In genomic region chr17:2049333-2050245, GRCh38 we compare ENCODE assay signal across 8 cellular contexts. TPM values are rescaled to one million over a fixed set of nuclear protein-coding genes. Genes with fewer than 3 reads are reported as not detected.
A peak's percentile ranks its signal among the peaks of the same experiment; 100 is the strongest.
DNase-seq lines count a peak whose midpoint lies in the region; ATAC-seq lines count a peak whose summit lies in the region.

No MANE protein-coding gene starts in this region.

- peak overlapping the region; percentile 66 for H3K4me3 Mint-ChIP-seq in activated CD8-positive, alpha-beta T cell treated with anti-CD3 and anti-CD28 coated beads, Interleukin-2, amount 10 ng/mL, durations not matched to agents 7 days and 5 days
- peak overlapping the region; percentile 74 for H3K4me3 Mint-ChIP-seq in memory B cell

- peak; percentile 41 for ATAC-seq in HG02852 (IDR thresholded peaks at IDR 0.05; ENCODE audit: unreplicated experiment)
- peak; percentile 57 for ATAC-seq in activated CD8-positive, alpha-beta T cell treated with anti-CD3 and anti-CD28 coated beads, Interleukin-2, amount 10 ng/mL, durations not matched to agents 7 days and 5 days
- peak; percentile 76 for ATAC-seq in memory B cell (ENCODE audit: low read depth)

- H3K27ac Mint-ChIP-seq in activated CD8-positive, alpha-beta T cell treated with anti-CD3 and anti-CD28 coated beads, Interleukin-2, amount 10 ng/mL, durations not matched to agents 7 days and 5 days = peak overlapping the region; percentile 43
- H3K27ac Mint-ChIP-seq in memory B cell = peak overlapping the region; percentile 74

- POLR2A ChIA-PET in activated CD8-positive, alpha-beta T cell treated with anti-CD3 and anti-CD28 coated beads, Interleukin-2, amount 10 ng/mL, durations not matched to agents 7 days and 5 days (lab: Charles Lee) = no interaction called here

- H3K36me3 Mint-ChIP-seq in activated CD8-positive, alpha-beta T cell treated with anti-CD3 and anti-CD28 coated beads, Interleukin-2, amount 10 ng/mL, durations not matched to agents 7 days and 5 days (ENCODE audit: low read depth) = peaks cover 6% of the 10 kb centered on the region
- no peaks in the 10 kb centered on the region for H3K36me3 Mint-ChIP-seq in memory B cell

- peaks cover 30% of the 10 kb centered on the region for H3K4me1 Mint-ChIP-seq in activated CD8-positive, alpha-beta T cell treated with anti-CD3 and anti-CD28 coated beads, Interleukin-2, amount 10 ng/mL, durations not matched to agents 7 days and 5 days (ENCODE audit: low read depth)
- H3K4me1 Mint-ChIP-seq in memory B cell = peaks cover 20% of the 10 kb centered on the region

- CTCF ChIA-PET in activated CD8-positive, alpha-beta T cell treated with anti-CD3 and anti-CD28 coated beads, Interleukin-2, amount 10 ng/mL, durations not matched to agents 7 days and 5 days (lab: Charles Lee) = interaction anchor here (0.9 to 1.3 kb wide), 2 partner anchors 195 to 204 kb away, joined by 4 to 5 read pairs; no protein-coding TSS in a partner anchor

- DNase-seq in NCI-H1694 treated with DMSO at 0.1 percent for 48 hours (lab: John Stamatoyannopoulos, UW) = peak; percentile 36
- DNase-seq in NCI-H1694 (lab: John Stamatoyannopoulos, UW) = no peak
- peak; percentile 65 for DNase-seq in NCI-H2227 treated with DMSO at 0.1 percent for 48 hours (lab: John Stamatoyannopoulos, UW)
- peak; percentile 90 for DNase-seq in activated CD8-positive, alpha-beta T cell treated with anti-CD3 and anti-CD28 coated beads, Interleukin-2, amount 10 ng/mL, durations not matched to agents 7 days and 5 days
- peak; percentile 86 for DNase-seq in effector CD4-positive, alpha-beta T cell
- peak; percentile 87 to 90 for DNase-seq in memory B cell (ENCODE audit: low spot score in 2 of 2)
- peak; percentile 75 for DNase-seq in stimulated activated CD8-positive, alpha-beta memory T cell treated with anti-CD3 and anti-CD28 coated beads, Interleukin-12 subunit alpha, Interleukin-12 subunit beta, amount 100 ng/mL, for 24 hours (ENCODE audit: extremely low read depth)

- H3K9me3 Mint-ChIP-seq in activated CD8-positive, alpha-beta T cell treated with anti-CD3 and anti-CD28 coated beads, Interleukin-2, amount 10 ng/mL, durations not matched to agents 7 days and 5 days (ENCODE audit: insufficient read depth) = no peaks in the 10 kb centered on the region
- no peaks in the 10 kb centered on the region for H3K9me3 Mint-ChIP-seq in memory B cell

- peaks cover 14% of the 10 kb centered on the region for H3K27me3 Mint-ChIP-seq in activated CD8-positive, alpha-beta T cell treated with anti-CD3 and anti-CD28 coated beads, Interleukin-2, amount 10 ng/mL, durations not matched to agents 7 days and 5 days (ENCODE audit: low read depth)
- H3K27me3 Mint-ChIP-seq in memory B cell = peaks cover 16% of the 10 kb centered on the region

RNA-seq across cellular contexts. Expression of gene HIC1, which starts 5.3 kb away (rescaled TPM):
- total RNA-seq in activated CD8-positive, alpha-beta T cell treated with anti-CD3 and anti-CD28 coated beads, Interleukin-2, amount 10 ng/mL, durations not matched to agents 7 days and 5 days = 10 to 100 TPM; 66.8 to 70.8 TPM

RNA-seq across cellular contexts. Expression of gene OVCA2, which starts 7.8 kb away (rescaled TPM):
- total RNA-seq in activated CD8-positive, alpha-beta T cell treated with anti-CD3 and anti-CD28 coated beads, Interleukin-2, amount 10 ng/mL, durations not matched to agents 7 days and 5 days = 10 to 100 TPM; 34.9 to 40.1 TPM

RNA-seq across cellular contexts. Expression of gene DPH1, which starts 19.6 kb away (rescaled TPM):
- 10 to 100 TPM; 24.6 to 24.7 TPM for total RNA-seq in activated CD8-positive, alpha-beta T cell treated with anti-CD3 and anti-CD28 coated beads, Interleukin-2, amount 10 ng/mL, durations not matched to agents 7 days and 5 days

RNA-seq across cellular contexts. Expression of gene RTN4RL1, which starts 24.5 kb away (rescaled TPM):
- under 1 TPM; 0.10 to 0.18 TPM for total RNA-seq in activated CD8-positive, alpha-beta T cell treated with anti-CD3 and anti-CD28 coated beads, Interleukin-2, amount 10 ng/mL, durations not matched to agents 7 days and 5 days
